Comparison of ENCODE assay signal across 2 cellular contexts in the genomic region with DNA sequence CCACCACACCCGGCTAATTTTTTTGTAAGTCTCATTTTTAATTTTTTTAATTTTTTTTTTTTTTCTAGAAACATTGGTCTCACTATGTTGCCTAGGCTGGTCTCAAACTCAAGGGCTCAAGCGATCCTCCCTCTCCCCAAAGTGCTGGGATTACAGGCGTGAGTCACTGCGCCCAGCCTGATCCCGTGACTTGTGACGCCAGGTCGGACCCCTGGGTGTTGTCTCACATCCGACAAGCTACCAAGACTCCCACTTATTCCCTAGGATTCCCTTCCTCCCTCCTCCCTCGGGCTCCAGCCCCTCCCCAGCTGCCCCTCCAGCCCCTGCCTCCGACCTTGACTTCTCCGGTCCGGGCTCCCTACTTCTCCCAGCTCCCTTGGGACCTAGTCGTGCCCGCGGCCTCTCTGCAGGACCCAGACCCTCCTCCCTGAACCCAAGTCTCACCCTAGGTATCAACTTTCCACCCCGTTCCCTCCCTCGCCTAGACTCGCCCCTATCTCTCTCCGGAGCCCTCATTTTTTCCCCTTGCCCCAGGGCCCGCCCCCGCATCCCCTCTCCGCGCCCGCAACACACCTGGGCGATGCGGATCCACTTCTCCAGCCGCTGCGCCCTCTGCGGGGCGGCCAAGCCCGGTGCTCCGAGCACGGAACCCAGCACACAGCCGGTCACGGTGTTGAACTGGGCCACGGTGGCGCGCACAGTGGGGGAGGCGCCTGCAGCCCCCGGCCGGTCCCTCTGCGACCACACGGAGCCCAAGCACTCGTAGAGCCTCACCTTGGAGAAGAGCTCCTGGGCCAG.
TF ChIP-seq lines count a peak whose summit lies in the region.

No MANE protein-coding gene starts in this region.

TF ChIP-seq in WTC11, 78 proteins besides CTCF, POLR2A, EP300 and RAD21:
- peak; percentile 58 for TF ChIP-seq SP1 (CRISPR knock-in tag; conservative IDR thresholded peaks at IDR 0.05)
- 0 out of 2 replicates have a peak, but pooled peaks have one; percentile 12 for TF ChIP-seq NFYB (CRISPR knock-in tag; conservative IDR thresholded peaks at IDR 0.05; ENCODE audit: low read depth)
- no peak for TF ChIP-seq FOXJ3 (CRISPR knock-in tag; IDR thresholded peaks at IDR 0.05; ENCODE audit: borderline replicate concordance)
- TF ChIP-seq TEAD1 (CRISPR knock-in tag; IDR thresholded peaks at IDR 0.05) = no peak
- TF ChIP-seq ZBTB43 (CRISPR knock-in tag; IDR thresholded peaks at IDR 0.05) = peak; percentile 38; the same call in 1 of the 2 replicates

TF ChIP-seq in H1, 55 proteins besides CTCF, POLR2A, EP300 and RAD21:
- peak; percentile 22; the same call in 1 of the 2 replicates for TF ChIP-seq CREB1 (IDR thresholded peaks at IDR 0.05)
- no peak for TF ChIP-seq CTBP2 (IDR thresholded peaks at IDR 0.05; ENCODE audit: borderline replicate concordance, insufficient read depth, insufficient read length, low read length)
- no peak for TF ChIP-seq USF2 (IDR thresholded peaks at IDR 0.05; ENCODE audit: low read length)
- TF ChIP-seq SIX5 (IDR thresholded peaks at IDR 0.05; ENCODE audit: low read depth, low read length) = no peak
- no peak for TF ChIP-seq KDM4A (IDR thresholded peaks at IDR 0.05; ENCODE audit: low read depth, low read length, severe bottlenecking)
- no peak for TF ChIP-seq FOSL1 (IDR thresholded peaks at IDR 0.05; ENCODE audit: insufficient read depth, low read depth, low read length)
- no peak for TF ChIP-seq SP1 (IDR thresholded peaks at IDR 0.05; ENCODE audit: low read depth, low read length)
- no peak for TF ChIP-seq HDAC2 (IDR thresholded peaks at IDR 0.05; ENCODE audit: borderline replicate concordance in 1 of 2, low read depth in 2 of 2, low read length in 2 of 2)
- no peak for TF ChIP-seq KDM1A (IDR thresholded peaks at IDR 0.05; ENCODE audit: borderline replicate concordance, low read length)
- no peak for TF ChIP-seq SIN3A (conservative IDR thresholded peaks at IDR 0.05 in 1 of 2, IDR thresholded peaks at IDR 0.05 in 1 of 2; ENCODE audit: low read depth in 1 of 2, low read length in 2 of 2)
- no peak for TF ChIP-seq TAF7 (optimal IDR thresholded peaks at IDR 0.05; ENCODE audit: borderline replicate concordance, low read depth, low read length)
- no peak for TF ChIP-seq JUN (IDR thresholded peaks at IDR 0.05; ENCODE audit: low read depth, low read length)
- TF ChIP-seq SAP30 (IDR thresholded peaks at IDR 0.05; ENCODE audit: insufficient read depth, insufficient replicate concordance, low read length) = no peak
- TF ChIP-seq CHD2 (IDR thresholded peaks at IDR 0.05; ENCODE audit: low read length) = no peak
- TF ChIP-seq RFX5 (IDR thresholded peaks at IDR 0.05; ENCODE audit: borderline replicate concordance, low read depth, low read length) = no peak
- 0 out of 2 replicates have a peak, but pooled peaks have one; percentile 57 for TF ChIP-seq TCF12 (IDR thresholded peaks at IDR 0.05; ENCODE audit: low read depth, low read length)
- no peak for TF ChIP-seq CHD1 (IDR thresholded peaks at IDR 0.05; ENCODE audit: low read depth, low read length)
- TF ChIP-seq BRCA1 (IDR thresholded peaks at IDR 0.05; ENCODE audit: low read depth, low read length) = no peak
- peak; percentile 97 for TF ChIP-seq EGR1 (IDR thresholded peaks at IDR 0.05; ENCODE audit: borderline replicate concordance, low read depth, low read length)
- no peak for TF ChIP-seq YY1 (IDR thresholded peaks at IDR 0.05; ENCODE audit: low read depth, low read length)
- no peak for TF ChIP-seq NANOG (IDR thresholded peaks at IDR 0.05; ENCODE audit: insufficient read depth, low read depth, low read length, poor library complexity, severe bottlenecking)
- TF ChIP-seq EZH2 (IDR thresholded peaks at IDR 0.05; ENCODE audit: low read depth, low read length, severe bottlenecking) = no peak
- TF ChIP-seq MAX (IDR thresholded peaks at IDR 0.05) = peak; percentile 12; the same call in 1 of the 2 replicates
- TF ChIP-seq SRF (IDR thresholded peaks at IDR 0.05; ENCODE audit: low read depth, low read length) = no peak
- TF ChIP-seq GABPA (IDR thresholded peaks at IDR 0.05; ENCODE audit: borderline replicate concordance, insufficient read depth, low read length) = no peak
- no peak for TF ChIP-seq JUND (IDR thresholded peaks at IDR 0.05; ENCODE audit: low read length)
TF ChIP-seq in H1: peak in this region for 4.
